Comparison of ENCODE assay signal across 20 cellular contexts in the genomic region with DNA sequence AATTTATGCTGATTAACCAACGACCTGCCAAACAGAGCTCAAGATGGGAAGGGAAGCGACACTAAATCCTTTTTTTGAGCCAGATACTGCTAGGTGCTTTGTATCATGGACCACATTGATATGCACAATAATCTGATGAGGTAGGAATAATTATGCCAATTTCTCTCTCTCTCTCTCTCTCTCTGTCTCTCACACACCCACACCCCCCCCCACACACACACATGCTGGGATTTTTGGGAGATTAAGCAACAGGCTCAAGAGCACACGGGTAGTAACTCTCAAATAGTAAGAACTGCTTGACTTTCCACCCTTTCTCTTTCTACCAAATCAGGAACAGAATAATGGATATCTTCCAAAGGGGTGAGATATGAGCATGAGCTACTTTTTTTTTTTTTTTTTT.
DNase-seq lines count a peak whose midpoint lies in the region; ATAC-seq and TF ChIP-seq lines count a peak whose summit lies in the region.
"Had no signal": no experiment of that assay in that cellular context is flagged by ENCODE, and none has a peak within 500 bp of the region (broad histone marks: within the 10 kb centered on the region; RNA-seq: fewer than 3 reads in every experiment).

No MANE protein-coding gene starts in this region.

- TF ChIP-seq CTCF in HEK293 (tag by site-specific recombination; IDR thresholded peaks at IDR 0.05): no peak
- TF ChIP-seq CTCF in GM10266 (IDR thresholded peaks at IDR 0.05; ENCODE audit: control insufficient read depth, insufficient read depth, low read depth, missing control alignments): no peak

- H3K4me1 ChIP-seq in HEK293 (ENCODE audit: control insufficient read depth, insufficient read depth, low read length): no peaks in the 10 kb centered on the region
- H3K4me1 ChIP-seq: A549; BLaER1 treated with 17β-estradiol and CSF1 and Interleukin-3, amounts not matched to agents 10 nM and 100 nM; Caco-2 had no signal

- no peak for ATAC-seq in GM21825 (IDR thresholded peaks at IDR 0.05; ENCODE audit: unreplicated experiment)
- ATAC-seq: A549; CD8-positive, alpha-beta T cell had no signal

- H3K36me3 ChIP-seq in HEK293 (ENCODE audit: control insufficient read depth in 2 of 2, insufficient read depth in 1 of 2, low read length in 2 of 2): no peaks in the 10 kb centered on the region

- peak; percentile 69 for DNase-seq in NCI-H2227 treated with DMSO at 0.1 percent for 48 hours (lab: John Stamatoyannopoulos, UW)
- peak in 29 of 42 donors; percentile 8 to 67 (median 37) for DNase-seq in head of caudate nucleus
- DNase-seq in putamen (ENCODE audit: low spot score): peak; percentile 69
- DNase-seq in GM10266 (ENCODE audit: extremely low spot score): no peak
- DNase-seq in DMS79 treated with DMSO at 0.1 percent for 48 hours (lab: John Stamatoyannopoulos, UW): no peak
- no peak for DNase-seq in activated effector memory CD4-positive, alpha-beta T cell treated with Interleukin-2 at 50 U/mL for 16 hours
- DNase-seq: AML-193; Caco-2; Calu3; CD4-positive, alpha-beta T cell; CD8-positive, alpha-beta T cell; DND-41; EL; GDM1 had no signal

- POLR2A ChIA-PET in HEK293 (lab: Yijun Ruan, JAX): no interaction called here

- intact Hi-C loops in head of caudate nucleus (cut with DNase I): no loop called here

- no peaks in the 10 kb centered on the region for H3K9me3 ChIP-seq in HEK293 (ENCODE audit: control insufficient read depth, insufficient read depth, low read depth, low read length)
- H3K9me3 ChIP-seq: A549; BLaER1 treated with 17β-estradiol and CSF1 and Interleukin-3, amounts not matched to agents 10 nM and 100 nM; Caco-2 had no signal

- no peak overlapping the region for H3K4me3 ChIP-seq in HEK293 (ENCODE audit: low read depth, low read length)
- H3K4me3 ChIP-seq: A549; BLaER1 treated with 17β-estradiol and CSF1 and Interleukin-3, amounts not matched to agents 10 nM and 100 nM had no signal

- H3K27ac ChIP-seq in HEK293 (ENCODE audit: extremely low read depth, low read depth, low read length): no peak overlapping the region
- H3K27ac ChIP-seq: 22Rv1; A549; BLaER1 treated with 17β-estradiol and CSF1 and Interleukin-3, amounts not matched to agents 10 nM and 100 nM; C4-2B had no signal

- CTCF ChIA-PET in HEK293 (lab: Yijun Ruan, JAX): interaction anchor here (1.3 kb wide), 1 partner anchor 9 kb away, joined by 3 read pairs; no protein-coding TSS in a partner anchor

TF ChIP-seq in HEK293, 187 proteins besides CTCF, POLR2A, EP300 and RAD21:
- peak; percentile 44; the same call in 1 of the 2 replicates for TF ChIP-seq EGR2 (tag by site-specific recombination; IDR thresholded peaks at IDR 0.05; ENCODE audit: low read depth)
- TF ChIP-seq RBAK (tag by site-specific recombination; IDR thresholded peaks at IDR 0.05): no peak
- 0 out of 2 replicates have a peak, but pooled peaks have one; percentile 9 for TF ChIP-seq ZFHX2 (tag by site-specific recombination; conservative IDR thresholded peaks at IDR 0.05)

Comparison
In these comparisons a context has a peak if more than half of its experiments do, and no peak if none do; other contexts are left out.
1. DNase-seq: peak in NCI-H2227 treated with DMSO at 0.1 percent for 48 hours (single experiment), head of caudate nucleus (29 of 42) and putamen (single experiment); none in GM10266 (single experiment), DMS79 treated with DMSO at 0.1 percent for 48 hours (single experiment) and activated effector memory CD4-positive, alpha-beta T cell treated with Interleukin-2 at 50 U/mL for 16 hours (single experiment).